In the genomic region with DNA sequence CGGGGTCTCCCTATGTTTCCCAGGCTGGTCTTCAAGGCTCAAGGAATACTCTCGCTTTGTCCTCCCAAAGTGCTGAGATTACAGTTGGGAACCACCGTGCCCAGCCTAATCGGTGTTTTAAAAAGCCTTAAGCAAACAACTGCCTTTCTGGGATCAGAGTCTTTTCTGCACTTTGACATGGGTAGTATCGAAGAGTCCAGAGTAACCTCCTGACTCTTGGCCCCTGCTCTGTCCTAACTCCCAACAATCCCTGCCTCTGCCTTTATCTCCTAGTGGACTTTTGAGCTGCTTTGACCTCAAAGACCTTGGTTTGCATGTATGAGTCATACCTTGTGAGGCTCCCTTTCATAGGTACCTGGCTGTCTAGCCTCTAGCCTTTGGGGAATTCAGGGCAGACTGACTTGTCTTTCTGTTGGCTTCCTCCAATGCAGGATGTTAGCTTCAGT, we compare ENCODE assay signal across 9 cellular contexts. TPM values are rescaled to one million over a fixed set of nuclear protein-coding genes. Genes with fewer than 3 reads are reported as not detected.
DNase-seq lines count a peak whose midpoint lies in the region; ATAC-seq, FAIRE-seq and TF ChIP-seq lines count a peak whose summit lies in the region.
"Had no signal": no experiment of that assay in that cellular context is flagged by ENCODE, and none has a peak within 500 bp of the region (broad histone marks: within the 10 kb centered on the region; RNA-seq: fewer than 3 reads in every experiment).

No MANE protein-coding gene starts in this region.

- ATAC-seq in activated T-cell treated with anti-CD3 and anti-CD28 coated beads, Interleukin-2, amount 50 U/mL, for 72 hours (replicated peaks in 1 of 2): peak; percentile 36 to 44
- ATAC-seq in activated T-cell treated with anti-CD3 and anti-CD28 coated beads, Interleukin-2, amount 50 U/mL, for 4 hours: no peak
- ATAC-seq in HG03342 (IDR thresholded peaks at IDR 0.05; ENCODE audit: unreplicated experiment) (peak; percentile 83), psoas muscle (no peak)

- no peak overlapping the region for H3K4me3 ChIP-seq in psoas muscle

- no peaks in the 10 kb centered on the region for H3K9me3 ChIP-seq in psoas muscle

- intact Hi-C loops in psoas muscle (cut with DNase I): no loop called here

- no peaks in the 10 kb centered on the region for H3K27me3 Mint-ChIP-seq in activated T-cell treated with anti-CD3 and anti-CD28 coated beads, Interleukin-2, amount 50 U/mL, for 72 hours (ENCODE audit: low read depth)
- no peaks in the 10 kb centered on the region for H3K27me3 Mint-ChIP-seq in activated T-cell treated with anti-CD3 and anti-CD28 coated beads, Interleukin-2, amount 50 U/mL, for 4 hours (ENCODE audit: low read depth)
- H3K27me3 Mint-ChIP-seq in chondrocyte (ENCODE audit: low read depth): no peaks in the 10 kb centered on the region

- no peak for FAIRE-seq in urothelium cell line (lab: Jason Lieb, UNC)

- no peak overlapping the region for H3K27ac ChIP-seq in psoas muscle

- WGBS in psoas muscle, 3 donors: 94 to 99% (median 94%) methylated on average over 5 of the region's 5 CpGs

- no peaks in the 10 kb centered on the region for H3K36me3 ChIP-seq in psoas muscle (ENCODE audit: insufficient read depth in 1 of 2, low read depth in 1 of 2)

- no peaks in the 10 kb centered on the region for H3K27me3 ChIP-seq in psoas muscle (ENCODE audit: insufficient read depth in 3 of 3, low read length in 2 of 3)

- DNase-seq in activated T-cell treated with anti-CD3 and anti-CD28 coated beads, Interleukin-2, amount 50 U/mL, for 72 hours: no peak
- no peak for DNase-seq in activated T-cell treated with anti-CD3 and anti-CD28 coated beads, Interleukin-2, amount 50 U/mL, for 4 hours
- no peak for DNase-seq in chondrocyte (ENCODE audit: low spot score)
- peak; percentile 80 for DNase-seq in urothelium cell line (ENCODE audit: low spot score)
- no peak for DNase-seq in activated gamma-delta T cell treated with Interleukin-2 at 50 U/mL for 16 hours
- no peak for DNase-seq in activated naive CD4-positive, alpha-beta T cell (lab: John Stamatoyannopoulos, UW)
- no peak for DNase-seq in psoas muscle
- DNase-seq: activated naive CD4-positive, alpha-beta T cell treated with anti-CD3 and anti-CD28 coated beads, Interleukin-2, amount 50 U/mL, for 16 hours had no signal

- peaks cover 25% of the 10 kb centered on the region for H3K4me1 Mint-ChIP-seq in activated T-cell treated with anti-CD3 and anti-CD28 coated beads, Interleukin-2, amount 50 U/mL, for 72 hours (ENCODE audit: low read depth)
- peaks cover 1% of the 10 kb centered on the region for H3K4me1 Mint-ChIP-seq in activated T-cell treated with anti-CD3 and anti-CD28 coated beads, Interleukin-2, amount 50 U/mL, for 4 hours (ENCODE audit: low read depth)
- peaks cover 60% of the 10 kb centered on the region for H3K4me1 Mint-ChIP-seq in chondrocyte (ENCODE audit: low read depth)

- H3K36me3 Mint-ChIP-seq in activated T-cell treated with anti-CD3 and anti-CD28 coated beads, Interleukin-2, amount 50 U/mL, for 72 hours (ENCODE audit: insufficient read depth in 2 of 2): no peaks in the 10 kb centered on the region
- H3K36me3 Mint-ChIP-seq in activated T-cell treated with anti-CD3 and anti-CD28 coated beads, Interleukin-2, amount 50 U/mL, for 4 hours (ENCODE audit: insufficient read depth): peaks cover 7% of the 10 kb centered on the region
- H3K36me3 Mint-ChIP-seq in chondrocyte (ENCODE audit: low read depth): peaks cover 4% of the 10 kb centered on the region

- H3K4me1 ChIP-seq in psoas muscle: no peaks in the 10 kb centered on the region

- H3K27ac Mint-ChIP-seq in activated T-cell treated with anti-CD3 and anti-CD28 coated beads, Interleukin-2, amount 50 U/mL, for 72 hours: no peak overlapping the region
- H3K27ac Mint-ChIP-seq in chondrocyte (ENCODE audit: unreplicated experiment): peak overlapping the region; percentile 92

- H3K9me3 Mint-ChIP-seq in activated T-cell treated with anti-CD3 and anti-CD28 coated beads, Interleukin-2, amount 50 U/mL, for 72 hours: no peaks in the 10 kb centered on the region
- H3K9me3 Mint-ChIP-seq in activated T-cell treated with anti-CD3 and anti-CD28 coated beads, Interleukin-2, amount 50 U/mL, for 4 hours: no peaks in the 10 kb centered on the region
- no peaks in the 10 kb centered on the region for H3K9me3 Mint-ChIP-seq in chondrocyte (ENCODE audit: low read depth)

- TF ChIP-seq CTCF in chondrocyte (IDR thresholded peaks at IDR 0.05) (no peak), psoas muscle (IDR thresholded peaks at IDR 0.05) (no peak)

- H3K4me3 Mint-ChIP-seq in activated T-cell treated with anti-CD3 and anti-CD28 coated beads, Interleukin-2, amount 50 U/mL, for 72 hours: no peak overlapping the region
- no peak overlapping the region for H3K4me3 Mint-ChIP-seq in activated T-cell treated with anti-CD3 and anti-CD28 coated beads, Interleukin-2, amount 50 U/mL, for 4 hours
- no peak overlapping the region for H3K4me3 Mint-ChIP-seq in chondrocyte (ENCODE audit: unreplicated experiment)

RNA-seq across cellular contexts. Expression of a gene that starts 21.0 kb away (rescaled TPM):
- total RNA-seq in activated T-cell treated with anti-CD3 and anti-CD28 coated beads, Interleukin-2, amount 50 U/mL, for 72 hours: 10 to 100 TPM; 27.1 to 30.0 TPM
- 10 to 100 TPM; 20.6 to 27.5 (median 26.8) TPM for total RNA-seq in activated T-cell treated with anti-CD3 and anti-CD28 coated beads, Interleukin-2, amount 50 U/mL, for 4 hours
- total RNA-seq in chondrocyte (78.4 to 106 TPM (median 79.0 TPM) in 3 replicates), psoas muscle (1 to 10 TPM; 3.7 to 6.6 (median 6.1) TPM)
- polyA plus RNA-seq in psoas muscle: 1 to 10 TPM; 3.7 to 7.9 (median 5.7) TPM

Comparison
In these comparisons a context has a peak if more than half of its experiments do, and no peak if none do; other contexts are left out.
1. ATAC-seq: peak in activated T-cell treated with anti-CD3 and anti-CD28 coated beads, Interleukin-2, amount 50 U/mL, for 72 hours (2 of 2) and HG03342 (single experiment); none in activated T-cell treated with anti-CD3 and anti-CD28 coated beads, Interleukin-2, amount 50 U/mL, for 4 hours (0 of 2) and psoas muscle (0 of 4).